ENCODE assay signal across 27 cellular contexts in the genomic region with DNA sequence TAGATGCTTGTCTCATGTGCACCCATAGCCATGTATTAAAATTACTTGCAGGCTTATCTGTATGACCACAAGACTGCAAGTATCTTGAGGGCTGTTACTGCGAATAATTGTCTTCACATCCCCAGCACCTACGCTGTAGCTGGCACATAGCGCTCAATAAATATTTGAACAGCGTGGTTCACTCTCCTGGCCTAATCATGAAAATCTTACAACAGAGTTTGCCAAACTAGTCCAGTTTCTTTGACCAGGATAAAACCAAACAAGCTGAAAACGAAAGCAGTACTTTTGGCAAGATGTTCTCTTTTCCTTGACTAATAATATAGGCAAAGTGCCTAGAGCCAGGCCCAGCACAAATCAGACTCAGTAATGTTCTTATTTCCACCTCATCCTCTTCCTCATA.
DNase-seq lines count a peak whose midpoint lies in the region; ATAC-seq, FAIRE-seq and TF ChIP-seq lines count a peak whose summit lies in the region.
"Had no signal": no experiment of that assay in that cellular context is flagged by ENCODE, and none has a peak within 500 bp of the region (broad histone marks: within the 10 kb centered on the region; RNA-seq: fewer than 3 reads in every experiment).

No MANE protein-coding gene starts in this region.

- H3K27me3 ChIP-seq in Caco-2 (replicated peaks; ENCODE audit: control insufficient read depth, insufficient read depth, low read length): no peaks in the 10 kb centered on the region
- no peaks in the 10 kb centered on the region for H3K27me3 ChIP-seq in HepG2 (ENCODE audit: control insufficient read depth in 1 of 2, insufficient read depth in 2 of 2, low read length in 2 of 2)
- H3K27me3 ChIP-seq in thoracic aorta (replicated peaks; ENCODE audit: insufficient read depth): no peaks in the 10 kb centered on the region
- no peaks in the 10 kb centered on the region for H3K27me3 ChIP-seq in gastrocnemius medialis
- H3K27me3 ChIP-seq: ovary, vagina had no signal

- no peak for TF ChIP-seq POLR2A in HepG2 (IDR thresholded peaks at IDR 0.05; ENCODE audit: insufficient read depth in 1 of 2, low read depth in 2 of 2, low read length in 2 of 2)
- no peak for TF ChIP-seq POLR2A in gastrocnemius medialis (IDR thresholded peaks at IDR 0.05)

- H3K4me1 ChIP-seq in Caco-2: peaks cover 31% of the 10 kb centered on the region
- H3K4me1 ChIP-seq in HepG2 (ENCODE audit: insufficient read depth, low read length): peaks cover 26% of the 10 kb centered on the region
- peaks cover 3 to 6% of the 10 kb centered on the region in 2 donors for H3K4me1 ChIP-seq in thoracic aorta (ENCODE audit: control insufficient read depth in 1 of 2, low read depth in 2 of 2)
- no peaks in the 10 kb centered on the region for H3K4me1 ChIP-seq in gastrocnemius medialis
- H3K4me1 ChIP-seq: vagina had no signal

- H3K36me3 ChIP-seq in Caco-2 (ENCODE audit: control insufficient read depth, insufficient read depth, low read length) (no peaks in the 10 kb centered on the region), HepG2 (replicated peaks in 1 of 2; ENCODE audit: control insufficient read depth in 1 of 2, insufficient read depth in 2 of 2, low read length in 2 of 2) (no peaks in the 10 kb centered on the region), thoracic aorta (no peaks in the 10 kb centered on the region), gastrocnemius medialis (no peaks in the 10 kb centered on the region)
- H3K36me3 ChIP-seq: ovary, vagina had no signal

- H3K9me3 ChIP-seq in Caco-2 (peaks cover 13% of the 10 kb centered on the region; the same call in 1 of the 2 replicates), HepG2 (ENCODE audit: low read length) (peaks cover 11% of the 10 kb centered on the region; the same call in 1 of the 2 replicates), thoracic aorta (no peaks in the 10 kb centered on the region), gastrocnemius medialis (no peaks in the 10 kb centered on the region)
- H3K9me3 ChIP-seq: ovary, vagina had no signal

- ATAC-seq in HepG2 (peak; percentile 90), thoracic aorta (ENCODE audit: insufficient number of reproducible peaks, low FRiP score, low read depth) (no peak), HG02884 (IDR thresholded peaks at IDR 0.05; ENCODE audit: unreplicated experiment) (no peak), gastrocnemius medialis (no peak)
- ATAC-seq: activated CD8-positive, alpha-beta T cell treated with anti-CD3 and anti-CD28 coated beads, Interleukin-2, amount 10 ng/mL, durations not matched to agents 7 days and 5 days; HCT116; naive thymus-derived CD8-positive, alpha-beta T cell had no signal

- TF ChIP-seq EP300 in HepG2 (IDR thresholded peaks at IDR 0.05; ENCODE audit: low read depth in 2 of 2, low read length in 2 of 2) (no peak), HepG2 (CRISPR knock-in tag; IDR thresholded peaks at IDR 0.05; ENCODE audit: borderline replicate concordance) (no peak)

- FAIRE-seq in HepG2 (lab: Jason Lieb, UNC): peak; percentile 69

- peak overlapping the region; percentile 33 for H3K4me3 Mint-ChIP-seq in Caco-2 (ENCODE audit: unreplicated experiment)
- H3K4me3 Mint-ChIP-seq: activated CD8-positive, alpha-beta T cell treated with anti-CD3 and anti-CD28 coated beads, Interleukin-2, amount 10 ng/mL, durations not matched to agents 7 days and 5 days; activated T-cell treated with anti-CD3 and anti-CD28 coated beads, Interleukin-2, amount 50 U/mL, for 24 hours; central memory CD8-positive, alpha-beta T cell; naive thymus-derived CD8-positive, alpha-beta T cell had no signal

- TF ChIP-seq RAD21 in HepG2 (CRISPR knock-in tag; IDR thresholded peaks at IDR 0.05): no peak

- TF ChIP-seq CTCF in Caco-2 (IDR thresholded peaks at IDR 0.05; ENCODE audit: insufficient read depth in 1 of 2, low read depth in 1 of 2, low read length in 1 of 2, severe bottlenecking in 1 of 2, unreplicated experiment in 1 of 2) (no peak), astrocyte of the spinal cord (IDR thresholded peaks at IDR 0.05; ENCODE audit: low read depth, low read length) (no peak), HepG2 (CRISPR knock-in tag; IDR thresholded peaks at IDR 0.05) (no peak), thoracic aorta (IDR thresholded peaks at IDR 0.05) (no peak), gastrocnemius medialis (IDR thresholded peaks at IDR 0.05 in 4 of 5, conservative IDR thresholded peaks at IDR 0.05 in 1 of 5) (no peak)

- DNase-seq in Caco-2 (peak; percentile 41 to 55), astrocyte of the spinal cord (ENCODE audit: low read depth, low spot score) (peak; percentile 10), HepG2 (ENCODE audit: low spot score) (peak; percentile 33), thoracic aorta (ENCODE audit: low spot score) (no peak), RPMI8226 (no peak), gastrocnemius medialis (no peak)
- DNase-seq: activated CD4-positive, CD25-positive, alpha-beta regulatory T cell treated with anti-CD3 and anti-CD28 coated beads, Interleukin-2, amount 50 U/mL, for 72 hours; activated CD8-positive, alpha-beta T cell treated with anti-CD3 and anti-CD28 coated beads, Interleukin-2, amount 10 ng/mL, durations not matched to agents 7 days and 5 days; activated naive CD4-positive, alpha-beta T cell treated with Interleukin-2 at 50 U/mL for 16 hours; activated T-cell treated with anti-CD3 and anti-CD28 coated beads, Interleukin-2, amount 50 U/mL, for 24 hours; AML-193; amniotic stem cell; DMS79; islet precursor cell; KBM-7; MV-4-11; naive thymus-derived CD8-positive, alpha-beta T cell; NCI-H1694 treated with DMSO at 0.1 percent for 48 hours; NCI-H2171 treated with DMSO at 0.1 percent for 48 hours; ovary; right cardiac atrium; stimulated activated CD4-positive, alpha-beta T cell treated with anti-CD3 and anti-CD28 coated beads, Interleukin-12 subunit alpha, Interleukin-12 subunit beta, amount 100 ng/mL, for 4 hours; T1000 had no signal

- no peaks in the 10 kb centered on the region for H3K27me3 Mint-ChIP-seq in Caco-2 (ENCODE audit: insufficient read depth, unreplicated experiment)
- H3K27me3 Mint-ChIP-seq: activated T-cell treated with anti-CD3 and anti-CD28 coated beads, Interleukin-2, amount 50 U/mL, for 24 hours had no signal

- peaks cover 23% of the 10 kb centered on the region for H3K9me3 Mint-ChIP-seq in Caco-2 (ENCODE audit: unreplicated experiment)
- H3K9me3 Mint-ChIP-seq: central memory CD8-positive, alpha-beta T cell had no signal

- H3K4me2 ChIP-seq in HepG2 (ENCODE audit: low read depth, low read length): peak overlapping the region; percentile 38

- POLR2A ChIA-PET in Caco-2 (lab: Charles Lee) (interaction anchor here (1.0 kb wide), 1 partner anchor 107 kb away, joined by 4 read pairs; a partner anchor contains a TSS), HepG2 (lab: Yijun Ruan, JAX) (no interaction called here)

- H4K20me1 ChIP-seq in HepG2 (ENCODE audit: insufficient read depth, low read length): no peaks in the 10 kb centered on the region

- peak overlapping the region; percentile 55 for H3K27ac Mint-ChIP-seq in Caco-2 (ENCODE audit: unreplicated experiment)
- H3K27ac Mint-ChIP-seq: activated CD8-positive, alpha-beta T cell treated with anti-CD3 and anti-CD28 coated beads, Interleukin-2, amount 10 ng/mL, durations not matched to agents 7 days and 5 days; activated T-cell treated with anti-CD3 and anti-CD28 coated beads, Interleukin-2, amount 50 U/mL, for 24 hours; naive thymus-derived CD8-positive, alpha-beta T cell had no signal

- no peaks in the 10 kb centered on the region for H3K36me3 Mint-ChIP-seq in Caco-2 (ENCODE audit: insufficient read depth, unreplicated experiment)

- H3K79me2 ChIP-seq in HepG2 (ENCODE audit: insufficient read depth, low read length): no peaks in the 10 kb centered on the region

- H3K4me3 ChIP-seq in Caco-2 (ENCODE audit: low read depth, low read length) (no peak overlapping the region), astrocyte of the spinal cord (ENCODE audit: low read depth, low read length) (no peak overlapping the region), HepG2 (replicated peaks in 1 of 3; ENCODE audit: insufficient read depth in 1 of 3, low read depth in 2 of 3, low read length in 3 of 3) (no peak overlapping the region), thoracic aorta (peak overlapping the region; percentile 20), gastrocnemius medialis (no peak overlapping the region)
- H3K4me3 ChIP-seq: ovary, vagina had no signal

- WGBS in HepG2 (ENCODE audit: low lambda C conversion rate): 0% methylated on average over 5 of the region's 5 CpGs

- BruUV-seq in Caco-2 (replicated peaks; lab: Mats Ljungman, UMichigan) (no TSS peak), HepG2 (replicated peaks; lab: Mats Ljungman, UMichigan) (no TSS peak)

- in situ Hi-C loops in astrocyte of the spinal cord (cut with HindIII; ENCODE audit: low sequenced_read_pairs): no loop called here
- in situ Hi-C loops in HepG2 (cut with HindIII; ENCODE audit: extremely low pct_ligation_motif_present, low pct_unique_long_range_greater_than_20kb): no loop called here
- in situ Hi-C loops in gastrocnemius medialis (cut with MboI; ENCODE audit: low sequenced_read_pairs in 4 of 4): no loop called here

- H3K27ac ChIP-seq in HepG2 (ENCODE audit: extremely low read length, insufficient read depth, low read length) (no peak overlapping the region), thoracic aorta (no peak overlapping the region), gastrocnemius medialis (no peak overlapping the region)
- H3K27ac ChIP-seq: ovary, vagina had no signal

- H3K9ac ChIP-seq in HepG2 (ENCODE audit: insufficient read depth, low read depth, low read length): no peak overlapping the region

- intact Hi-C loops in Caco-2 (cut with micrococcal nuclease; ENCODE audit: unreplicated experiment) (loop anchor here (2.0 kb wide), 1 partner anchor 17 kb away; no protein-coding TSS in a partner anchor), HepG2 (cut with micrococcal nuclease; ENCODE audit: unreplicated experiment) (no loop called here), gastrocnemius medialis (cut with DNase I; ENCODE audit: low total_unique reads) (no loop called here)

- no peak overlapping the region for H2AFZ ChIP-seq in HepG2 (ENCODE audit: low read length)

- H3K4me1 Mint-ChIP-seq in Caco-2 (ENCODE audit: low read depth, unreplicated experiment): peaks cover 30% of the 10 kb centered on the region
- H3K4me1 Mint-ChIP-seq: central memory CD8-positive, alpha-beta T cell had no signal

- CTCF ChIA-PET in Caco-2 (lab: Charles Lee) (interaction anchor here (1.2 to 3.0 kb wide), 3 partner anchors 18 to 71 kb away, joined by 4 to 22 read pairs (median 6); no protein-coding TSS in a partner anchor), HepG2 (lab: Yijun Ruan, JAX; ENCODE audit: low intra/inter-chr PET ratio, low total read pairs) (no interaction called here)

TF ChIP-seq in HepG2, 621 proteins besides CTCF, POLR2A, EP300 and RAD21 (continues in another document):
- TF ChIP-seq ZNF724P (CRISPR knock-in tag; IDR thresholded peaks at IDR 0.05; ENCODE audit: borderline replicate concordance): no peak

Comparison
In these comparisons a context has a peak if more than half of its experiments do, and no peak if none do; other contexts are left out.
1. DNase-seq: peak in Caco-2 (2 of 2), astrocyte of the spinal cord (single experiment) and HepG2 (single experiment); none in thoracic aorta (single experiment), RPMI8226 (single experiment) and gastrocnemius medialis (0 of 2).